Comparison of ENCODE assay signal across 19 cellular contexts in the genomic region with DNA sequence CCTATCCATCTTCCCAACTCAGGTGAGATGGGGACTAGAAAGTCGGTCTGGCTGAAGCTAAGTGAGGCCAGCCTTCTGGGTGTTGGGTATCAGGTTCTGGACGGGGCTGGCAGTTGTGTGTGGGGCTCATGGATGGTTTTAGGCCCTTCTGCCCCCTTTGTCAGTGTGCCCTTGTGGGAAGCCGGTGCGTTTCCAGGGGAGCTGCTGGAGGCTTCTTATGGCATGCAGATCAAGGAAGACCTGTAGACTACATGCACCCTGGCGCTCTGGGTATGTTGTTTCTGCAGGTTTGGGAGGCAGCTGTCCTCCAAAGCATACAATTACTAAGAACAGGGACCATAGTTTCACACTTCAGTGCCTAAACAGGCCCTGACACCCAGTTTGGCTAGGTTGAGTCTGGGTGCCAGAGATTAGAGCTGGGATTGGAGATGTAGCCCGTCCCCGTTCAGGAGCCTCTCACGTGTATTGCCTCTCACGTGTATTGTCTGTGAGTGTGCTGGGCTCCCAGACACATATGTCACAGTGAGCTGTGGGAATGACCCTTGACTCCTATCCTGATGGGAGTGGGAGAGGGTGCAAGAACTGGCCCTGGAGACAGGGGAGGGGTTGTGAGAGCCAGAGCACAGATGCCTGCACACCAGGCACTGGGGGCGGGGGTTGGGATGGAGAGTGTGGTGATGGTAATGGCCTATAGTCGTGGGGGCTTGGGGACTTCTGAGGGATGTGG. TPM values are rescaled to one million over a fixed set of nuclear protein-coding genes. Genes with fewer than 3 reads are reported as not detected.
DNase-seq lines count a peak whose midpoint lies in the region; ATAC-seq, FAIRE-seq and TF ChIP-seq lines count a peak whose summit lies in the region.
"Had no signal": no experiment of that assay in that cellular context is flagged by ENCODE, and none has a peak within 500 bp of the region (broad histone marks: within the 10 kb centered on the region; RNA-seq: fewer than 3 reads in every experiment).

No MANE protein-coding gene starts in this region.

- H3K9ac ChIP-seq in mammary epithelial cell (ENCODE audit: insufficient read depth, low read length) (no peak overlapping the region), astrocyte (ENCODE audit: low read length) (peak overlapping the region; percentile 63)
- H3K9ac ChIP-seq: GM23248 had no signal

- no peaks in the 10 kb centered on the region for H3K9me3 ChIP-seq in mammary epithelial cell (replicated peaks; ENCODE audit: insufficient read depth, low read length)
- H3K9me3 ChIP-seq in astrocyte (ENCODE audit: insufficient read depth, low read depth, low read length), result no peaks in the 10 kb centered on the region
- no peaks in the 10 kb centered on the region for H3K9me3 ChIP-seq in muscle layer of duodenum (ENCODE audit: control insufficient read depth in 1 of 2, low read length in 2 of 2)
- H3K9me3 ChIP-seq: adrenal gland had no signal

- H3K79me2 ChIP-seq in mammary epithelial cell (ENCODE audit: insufficient read depth, low read length) (no peaks in the 10 kb centered on the region), astrocyte (ENCODE audit: insufficient read depth, low read length) (peaks cover 16% of the 10 kb centered on the region)

- no peak overlapping the region for H3K4me2 ChIP-seq in mammary epithelial cell (ENCODE audit: insufficient read depth, low read depth, low read length)
- H3K4me2 ChIP-seq in astrocyte (ENCODE audit: low read length), result no peak overlapping the region

- H3K4me1 Mint-ChIP-seq in MCF 10A (ENCODE audit: insufficient read depth, unreplicated experiment) (peaks cover 36% of the 10 kb centered on the region), astrocyte (ENCODE audit: low read depth, unreplicated experiment) (peaks cover 36% of the 10 kb centered on the region)

- H3K4me1 ChIP-seq in mammary epithelial cell (ENCODE audit: insufficient read depth, low read length), result peaks cover 32% of the 10 kb centered on the region
- H3K4me1 ChIP-seq in astrocyte (ENCODE audit: insufficient read depth, low read length), result peaks cover 29% of the 10 kb centered on the region
- H3K4me1 ChIP-seq in muscle layer of duodenum (ENCODE audit: control insufficient read depth in 1 of 2, insufficient read depth in 2 of 2, low read length in 2 of 2), result peaks cover 0 to 5% of the 10 kb centered on the region in 2 donors

- H4K20me1 ChIP-seq in mammary epithelial cell (ENCODE audit: insufficient read depth, low read length), result no peaks in the 10 kb centered on the region
- peaks cover 14% of the 10 kb centered on the region for H4K20me1 ChIP-seq in astrocyte (ENCODE audit: insufficient read depth, low read length)

- H3K4me3 ChIP-seq in mammary epithelial cell (replicated peaks in 1 of 3; ENCODE audit: insufficient read depth in 1 of 3, low read depth in 2 of 3, low read length in 3 of 3), result no peak overlapping the region
- H3K4me3 ChIP-seq in astrocyte (ENCODE audit: insufficient read depth, low read depth, low read length), result no peak overlapping the region
- H3K4me3 ChIP-seq in muscle layer of duodenum (ENCODE audit: low read depth in 1 of 2, low read length in 2 of 2), result no peak overlapping the region
- H3K4me3 ChIP-seq: adrenal gland, GM23248 had no signal

- H3K27ac ChIP-seq in mammary epithelial cell (ENCODE audit: insufficient read depth, low read depth, low read length) (no peak overlapping the region), astrocyte (ENCODE audit: low read depth, low read length) (peak overlapping the region; percentile 71), muscle layer of duodenum (ENCODE audit: low read length) (peak overlapping the region; percentile 58)
- H3K27ac ChIP-seq: GM23248 had no signal

- POLR2A ChIA-PET in MCF 10A (lab: Yijun Ruan, JAX), result interaction anchor here (0.5 to 3.9 kb wide), 8 partner anchors 9 to 355 kb away, joined by 3 to 14 read pairs (median 4); a partner anchor contains a TSS

- CTCF ChIA-PET in MCF 10A (lab: Yijun Ruan, JAX), result interaction anchor here (0.6 to 4.4 kb wide), 9 partner anchors 10 to 241 kb away, joined by 3 to 18 read pairs (median 3); no protein-coding TSS in a partner anchor
- CTCF ChIA-PET in mammary epithelial cell (lab: Charles Lee; ENCODE audit: low non-redundant PET), result no interaction called here

- no peak for FAIRE-seq in astrocyte (lab: Jason Lieb, UNC)
- FAIRE-seq: endothelial cell of umbilical vein, G401.6, GM12892 had no signal

- H3K4me3 Mint-ChIP-seq in MCF 10A (ENCODE audit: unreplicated experiment), result no peak overlapping the region
- H3K4me3 Mint-ChIP-seq in astrocyte (ENCODE audit: unreplicated experiment), result no peak overlapping the region
- H3K4me3 Mint-ChIP-seq: activated T-cell treated with anti-CD3 and anti-CD28 coated beads, Interleukin-2, amount 50 U/mL, for 72 hours had no signal

- no peaks in the 10 kb centered on the region for H3K36me3 ChIP-seq in mammary epithelial cell (ENCODE audit: insufficient read depth, low read length)
- no peaks in the 10 kb centered on the region for H3K36me3 ChIP-seq in astrocyte (ENCODE audit: insufficient read depth, low read length)
- H3K36me3 ChIP-seq in muscle layer of duodenum (ENCODE audit: control insufficient read depth in 1 of 2, insufficient read depth in 2 of 2, low read length in 2 of 2), result no peaks in the 10 kb centered on the region
- H3K36me3 ChIP-seq: adrenal gland had no signal

- no peak overlapping the region for H2AFZ ChIP-seq in mammary epithelial cell (ENCODE audit: low read depth, low read length)
- H2AFZ ChIP-seq in astrocyte (ENCODE audit: low read depth, low read length), result no peak overlapping the region
- H2AFZ ChIP-seq: GM23248 had no signal

- 100% methylated on average over 9 of the region's 11 CpGs for WGBS in mammary epithelial cell (ENCODE audit: low coverage, missing lambda C conversion rate)

- H3K27me3 ChIP-seq in mammary epithelial cell (ENCODE audit: insufficient read depth, low read length) (no peaks in the 10 kb centered on the region), astrocyte (ENCODE audit: insufficient read depth, low read length) (no peaks in the 10 kb centered on the region), muscle layer of duodenum (ENCODE audit: low read depth, low read length) (no peaks in the 10 kb centered on the region)
- H3K27me3 ChIP-seq: adrenal gland had no signal

- H3K27ac Mint-ChIP-seq in MCF 10A (ENCODE audit: low read depth, unreplicated experiment) (peak overlapping the region; percentile 85), astrocyte (ENCODE audit: unreplicated experiment) (peak overlapping the region; percentile 11)
- H3K27ac Mint-ChIP-seq: activated T-cell treated with anti-CD3 and anti-CD28 coated beads, Interleukin-2, amount 50 U/mL, for 72 hours had no signal

- BruUV-seq in MCF 10A (replicated peaks; lab: Mats Ljungman, UMichigan), result no TSS peak
- no TSS peak for BruUV-seq in mammary epithelial cell (replicated peaks; lab: Mats Ljungman, UMichigan)

- no peak for ATAC-seq in HG03108 (IDR thresholded peaks at IDR 0.05; ENCODE audit: unreplicated experiment)

- H3K9me3 Mint-ChIP-seq in MCF 10A (ENCODE audit: unreplicated experiment) (no peaks in the 10 kb centered on the region), astrocyte (ENCODE audit: unreplicated experiment) (no peaks in the 10 kb centered on the region)
- H3K9me3 Mint-ChIP-seq: activated CD4-positive, alpha-beta T cell treated with anti-CD3 and anti-CD28 coated beads, Interleukin-2, amount 10 ng/mL, durations not matched to agents 24 days and 14 days; activated T-cell treated with anti-CD3 and anti-CD28 coated beads, Interleukin-2, amount 50 U/mL, for 72 hours had no signal

- TF ChIP-seq CTCF in MCF 10A (IDR thresholded peaks at IDR 0.05; ENCODE audit: unreplicated experiment) (no peak), mammary epithelial cell (conservative IDR thresholded peaks at IDR 0.05 in 1 of 2, IDR thresholded peaks at IDR 0.05 in 1 of 2; ENCODE audit: extremely low read depth in 1 of 2, insufficient read depth in 1 of 2, low read depth in 1 of 2, low read length in 2 of 2) (no peak), astrocyte (IDR thresholded peaks at IDR 0.05; ENCODE audit: insufficient read depth, low read depth, low read length) (no peak)

- H3K36me3 Mint-ChIP-seq in MCF 10A (ENCODE audit: insufficient read depth, unreplicated experiment) (peaks cover 9% of the 10 kb centered on the region), astrocyte (ENCODE audit: low read depth, unreplicated experiment) (peaks cover 6% of the 10 kb centered on the region)

- no peaks in the 10 kb centered on the region for H3K27me3 Mint-ChIP-seq in MCF 10A (ENCODE audit: insufficient read depth, unreplicated experiment)
- H3K27me3 Mint-ChIP-seq in astrocyte (ENCODE audit: low read depth, unreplicated experiment), result no peaks in the 10 kb centered on the region
- H3K27me3 Mint-ChIP-seq: activated CD4-positive, alpha-beta T cell treated with anti-CD3 and anti-CD28 coated beads, Interleukin-2, amount 10 ng/mL, durations not matched to agents 24 days and 14 days had no signal

- dilution Hi-C loops in mammary epithelial cell (cut with HindIII; ENCODE audit: low sequenced_read_pairs), result no loop called here

- intact Hi-C loops in MCF 10A (cut with micrococcal nuclease) (no loop called here), mammary epithelial cell (cut with micrococcal nuclease) (no loop called here)

- no peak for DNase-seq in MCF 10A (ENCODE audit: unreplicated experiment)
- no peak for DNase-seq in mammary epithelial cell
- no peak for DNase-seq in astrocyte (ENCODE audit: low read depth)
- DNase-seq in ureter (ENCODE audit: low spot score), result no peak
- DNase-seq in NCI-H1417 treated with DMSO at 0.1 percent for 48 hours (lab: John Stamatoyannopoulos, UW), result no peak
- no peak for DNase-seq in stimulated activated CD4-positive, alpha-beta T cell treated with anti-CD3 and anti-CD28 coated beads, Interleukin-4, amount 100 ng/mL, for 4 hours
- DNase-seq: activated CD4-positive, alpha-beta T cell treated with anti-CD3 and anti-CD28 coated beads, Interleukin-2, amount 10 ng/mL, durations not matched to agents 24 days and 14 days; activated T-cell treated with anti-CD3 and anti-CD28 coated beads, Interleukin-2, amount 50 U/mL, for 72 hours; foreskin melanocyte; Kasumi-1; stimulated activated CD4-positive, alpha-beta T cell treated with anti-CD3 and anti-CD28 coated beads, Interleukin-15, amount 100 ng/mL, for 24 hours; T-helper 9 cell had no signal

- in situ Hi-C loops in mammary epithelial cell (cut with MboI; ENCODE audit: low sequenced_read_pairs in 2 of 2), result loop anchor here in 1 of 2 donors (25.0 kb wide), 1 partner anchor 1230 kb away; no protein-coding TSS in a partner anchor

RNA-seq across cellular contexts. Expression of a gene that starts 31.3 kb away (rescaled TPM):
- 14.3 and 18.2 TPM in 2 replicates for total RNA-seq in MCF 10A (2022)
- total RNA-seq in mammary epithelial cell, result 10 to 100 TPM; 12.3 to 14.0 TPM
- polyA plus RNA-seq in mammary epithelial cell, result 7.2 TPM
- 6.9 TPM for polyA minus RNA-seq in mammary epithelial cell
- total RNA-seq in astrocyte, result 12.3 and 13.1 TPM in 2 replicates
- total RNA-seq in ureter, result 14.7 TPM
